In the genomic region with DNA sequence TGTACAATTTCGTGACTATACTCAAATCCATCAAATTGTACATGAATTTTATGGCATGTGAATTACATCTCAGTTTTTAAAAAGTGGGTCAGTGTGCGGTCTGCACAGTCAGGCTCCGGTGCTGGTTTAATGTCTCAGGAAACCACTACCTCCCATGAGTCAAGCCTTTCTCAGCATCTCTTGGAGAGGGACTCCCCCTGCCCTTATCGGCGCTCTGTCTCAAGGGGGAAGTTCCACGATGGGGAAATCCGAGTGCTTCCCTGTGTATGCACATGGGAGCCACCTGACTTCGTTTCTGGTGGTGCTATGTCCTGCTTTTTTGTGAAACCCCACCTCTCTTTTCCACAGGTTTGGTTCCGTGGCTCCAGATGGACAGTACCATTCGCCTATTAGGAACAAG, we compare ENCODE assay signal across 1 cellular context.
A peak's percentile ranks its signal among the peaks of the same experiment; 100 is the strongest.
TF ChIP-seq lines count a peak whose summit lies in the region.

No MANE protein-coding gene starts in this region.

TF ChIP-seq in GM12878, 131 proteins besides CTCF, POLR2A, EP300 and RAD21 (continued from another document and continues in another):
- TF ChIP-seq SREBF2 (IDR thresholded peaks at IDR 0.05; ENCODE audit: low read length) (no peak), KLF5 (IDR thresholded peaks at IDR 0.05; ENCODE audit: partially characterized antibody) (no peak), BACH1 (IDR thresholded peaks at IDR 0.05; ENCODE audit: borderline replicate concordance) (peak; percentile 42; the same call in 1 of the 2 replicates), MTA3 (IDR thresholded peaks at IDR 0.05; ENCODE audit: borderline replicate concordance, low read length) (no peak), YBX1 (IDR thresholded peaks at IDR 0.05) (no peak), SUZ12 (IDR thresholded peaks at IDR 0.05; ENCODE audit: unreplicated experiment) (no peak), NFIC (IDR thresholded peaks at IDR 0.05; ENCODE audit: low read depth, low read length) (peak; percentile 48; the same call in 1 of the 2 replicates), FOS (IDR thresholded peaks at IDR 0.05; ENCODE audit: borderline replicate concordance, extremely low read depth, insufficient read length) (no peak), SUPT20H (IDR thresholded peaks at IDR 0.05; ENCODE audit: borderline replicate concordance, control insufficient read depth, low read depth, low read length) (no peak), BMI1 (IDR thresholded peaks at IDR 0.05; ENCODE audit: borderline replicate concordance) (no peak), ZNF207 (IDR thresholded peaks at IDR 0.05; ENCODE audit: borderline replicate concordance) (no peak), BHLHE40 (IDR thresholded peaks at IDR 0.05; ENCODE audit: borderline replicate concordance in 1 of 2, low read depth in 2 of 2, low read length in 1 of 2) (peak; percentile 38 to 51; a peak in 3 of 4 replicates), CREB1 (IDR thresholded peaks at IDR 0.05; ENCODE audit: low read depth) (no peak), RUNX3 (IDR thresholded peaks at IDR 0.05; ENCODE audit: low read length) (peak; percentile 92), HDAC6 (IDR thresholded peaks at IDR 0.05; ENCODE audit: unreplicated experiment) (no peak), POLR2AphosphoS2 (IDR thresholded peaks at IDR 0.05; ENCODE audit: low read depth, low read length) (no peak), IKZF1 (conservative IDR thresholded peaks at IDR 0.05) (peak; percentile 70), MYC (IDR thresholded peaks at IDR 0.05; ENCODE audit: insufficient read depth, insufficient read length, insufficient replicate concordance, low read length, severe bottlenecking) (no peak), MTA2 (IDR thresholded peaks at IDR 0.05; ENCODE audit: low read depth) (peak; percentile 68; the same call in 1 of the 2 replicates), CHD1 (IDR thresholded peaks at IDR 0.05; ENCODE audit: low read depth, low read length) (no peak), CBX5 (IDR thresholded peaks at IDR 0.05; ENCODE audit: low read depth) (no peak), TCF12 (IDR thresholded peaks at IDR 0.05; ENCODE audit: low read depth, low read length) (peak; percentile 72; the same call in 1 of the 2 replicates), ZNF384 (IDR thresholded peaks at IDR 0.05; ENCODE audit: borderline replicate concordance, low read depth, low read length) (no peak), ASH2L (IDR thresholded peaks at IDR 0.05; ENCODE audit: borderline replicate concordance, low read depth) (no peak), ATF7 (IDR thresholded peaks at IDR 0.05; ENCODE audit: low read depth) (no peak; the same call in 1 of the 2 replicates), IKZF2 (IDR thresholded peaks at IDR 0.05) (peak; percentile 65 to 66), ZBED1 (IDR thresholded peaks at IDR 0.05; ENCODE audit: borderline replicate concordance) (peak; percentile 60; the same call in 1 of the 2 replicates), NR2C2 (IDR thresholded peaks at IDR 0.05; ENCODE audit: borderline replicate concordance, control insufficient read depth, insufficient read length, low read depth) (no peak), SMAD5 (IDR thresholded peaks at IDR 0.05; ENCODE audit: low read depth) (no peak), ZNF622 (IDR thresholded peaks at IDR 0.05) (no peak), CREM (IDR thresholded peaks at IDR 0.05; ENCODE audit: low read depth) (peak; percentile 46; the same call in 1 of the 2 replicates), HCFC1 (IDR thresholded peaks at IDR 0.05; ENCODE audit: low read length) (no peak), CEBPB (IDR thresholded peaks at IDR 0.05; ENCODE audit: borderline replicate concordance in 1 of 2, low read depth in 2 of 2, low read length in 2 of 2) (no peak), RCOR1 (conservative IDR thresholded peaks at IDR 0.05; ENCODE audit: low read depth, low read length) (no peak), PAX5 (IDR thresholded peaks at IDR 0.05; ENCODE audit: borderline replicate concordance, low read depth, low read length) (peak; percentile 78), FOXM1 (IDR thresholded peaks at IDR 0.05; ENCODE audit: low read depth, low read length) (peak; percentile 78; the same call in 1 of the 2 replicates), HDGF (IDR thresholded peaks at IDR 0.05) (no peak), MEF2B (IDR thresholded peaks at IDR 0.05; ENCODE audit: partially characterized antibody, poor library complexity, severe bottlenecking) (peak; percentile 91), FOXK2 (IDR thresholded peaks at IDR 0.05) (no peak), RELA (IDR thresholded peaks at IDR 0.05; ENCODE audit: borderline replicate concordance, partially characterized antibody) (peak; percentile 62), ETV6 (conservative IDR thresholded peaks at IDR 0.05 in 1 of 2, IDR thresholded peaks at IDR 0.05 in 1 of 2; ENCODE audit: borderline replicate concordance in 1 of 2, low read depth in 1 of 2) (0 out of 4 replicates have a peak, but pooled peaks of 1 of the 2 experiments have one; percentile 26), WRNIP1 (IDR thresholded peaks at IDR 0.05; ENCODE audit: borderline replicate concordance, low read depth, low read length) (no peak), POLR2AphosphoS5 (IDR thresholded peaks at IDR 0.05; ENCODE audit: low read length) (no peak), STAT3 (IDR thresholded peaks at IDR 0.05; ENCODE audit: low read depth, low read length) (no peak)
- TF ChIP-seq, protein P1, sequence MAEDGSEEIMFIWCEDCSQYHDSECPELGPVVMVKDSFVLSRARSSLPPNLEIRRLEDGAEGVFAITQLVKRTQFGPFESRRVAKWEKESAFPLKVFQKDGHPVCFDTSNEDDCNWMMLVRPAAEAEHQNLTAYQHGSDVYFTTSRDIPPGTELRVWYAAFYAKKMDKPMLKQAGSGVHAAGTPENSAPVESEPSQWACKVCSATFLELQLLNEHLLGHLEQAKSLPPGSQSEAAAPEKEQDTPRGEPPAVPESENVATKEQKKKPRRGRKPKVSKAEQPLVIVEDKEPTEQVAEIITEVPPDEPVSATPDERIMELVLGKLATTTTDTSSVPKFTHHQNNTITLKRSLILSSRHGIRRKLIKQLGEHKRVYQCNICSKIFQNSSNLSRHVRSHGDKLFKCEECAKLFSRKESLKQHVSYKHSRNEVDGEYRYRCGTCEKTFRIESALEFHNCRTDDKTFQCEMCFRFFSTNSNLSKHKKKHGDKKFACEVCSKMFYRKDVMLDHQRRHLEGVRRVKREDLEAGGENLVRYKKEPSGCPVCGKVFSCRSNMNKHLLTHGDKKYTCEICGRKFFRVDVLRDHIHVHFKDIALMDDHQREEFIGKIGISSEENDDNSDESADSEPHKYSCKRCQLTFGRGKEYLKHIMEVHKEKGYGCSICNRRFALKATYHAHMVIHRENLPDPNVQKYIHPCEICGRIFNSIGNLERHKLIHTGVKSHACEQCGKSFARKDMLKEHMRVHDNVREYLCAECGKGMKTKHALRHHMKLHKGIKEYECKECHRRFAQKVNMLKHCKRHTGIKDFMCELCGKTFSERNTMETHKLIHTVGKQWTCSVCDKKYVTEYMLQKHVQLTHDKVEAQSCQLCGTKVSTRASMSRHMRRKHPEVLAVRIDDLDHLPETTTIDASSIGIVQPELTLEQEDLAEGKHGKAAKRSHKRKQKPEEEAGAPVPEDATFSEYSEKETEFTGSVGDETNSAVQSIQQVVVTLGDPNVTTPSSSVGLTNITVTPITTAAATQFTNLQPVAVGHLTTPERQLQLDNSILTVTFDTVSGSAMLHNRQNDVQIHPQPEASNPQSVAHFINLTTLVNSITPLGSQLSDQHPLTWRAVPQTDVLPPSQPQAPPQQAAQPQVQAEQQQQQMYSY (CRISPR knock-in tag; IDR thresholded peaks at IDR 0.05): no peak
- TF ChIP-seq, protein P2, sequence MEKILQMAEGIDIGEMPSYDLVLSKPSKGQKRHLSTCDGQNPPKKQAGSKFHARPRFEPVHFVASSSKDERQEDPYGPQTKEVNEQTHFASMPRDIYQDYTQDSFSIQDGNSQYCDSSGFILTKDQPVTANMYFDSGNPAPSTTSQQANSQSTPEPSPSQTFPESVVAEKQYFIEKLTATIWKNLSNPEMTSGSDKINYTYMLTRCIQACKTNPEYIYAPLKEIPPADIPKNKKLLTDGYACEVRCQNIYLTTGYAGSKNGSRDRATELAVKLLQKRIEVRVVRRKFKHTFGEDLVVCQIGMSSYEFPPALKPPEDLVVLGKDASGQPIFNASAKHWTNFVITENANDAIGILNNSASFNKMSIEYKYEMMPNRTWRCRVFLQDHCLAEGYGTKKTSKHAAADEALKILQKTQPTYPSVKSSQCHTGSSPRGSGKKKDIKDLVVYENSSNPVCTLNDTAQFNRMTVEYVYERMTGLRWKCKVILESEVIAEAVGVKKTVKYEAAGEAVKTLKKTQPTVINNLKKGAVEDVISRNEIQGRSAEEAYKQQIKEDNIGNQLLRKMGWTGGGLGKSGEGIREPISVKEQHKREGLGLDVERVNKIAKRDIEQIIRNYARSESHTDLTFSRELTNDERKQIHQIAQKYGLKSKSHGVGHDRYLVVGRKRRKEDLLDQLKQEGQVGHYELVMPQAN (conservative IDR thresholded peaks at IDR 0.05): no peak
- TF ChIP-seq, protein P3, sequence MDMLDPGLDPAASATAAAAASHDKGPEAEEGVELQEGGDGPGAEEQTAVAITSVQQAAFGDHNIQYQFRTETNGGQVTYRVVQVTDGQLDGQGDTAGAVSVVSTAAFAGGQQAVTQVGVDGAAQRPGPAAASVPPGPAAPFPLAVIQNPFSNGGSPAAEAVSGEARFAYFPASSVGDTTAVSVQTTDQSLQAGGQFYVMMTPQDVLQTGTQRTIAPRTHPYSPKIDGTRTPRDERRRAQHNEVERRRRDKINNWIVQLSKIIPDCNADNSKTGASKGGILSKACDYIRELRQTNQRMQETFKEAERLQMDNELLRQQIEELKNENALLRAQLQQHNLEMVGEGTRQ (IDR thresholded peaks at IDR 0.05; ENCODE audit: borderline replicate concordance, low read depth, low read length): no peak
- TF ChIP-seq, protein P4, sequence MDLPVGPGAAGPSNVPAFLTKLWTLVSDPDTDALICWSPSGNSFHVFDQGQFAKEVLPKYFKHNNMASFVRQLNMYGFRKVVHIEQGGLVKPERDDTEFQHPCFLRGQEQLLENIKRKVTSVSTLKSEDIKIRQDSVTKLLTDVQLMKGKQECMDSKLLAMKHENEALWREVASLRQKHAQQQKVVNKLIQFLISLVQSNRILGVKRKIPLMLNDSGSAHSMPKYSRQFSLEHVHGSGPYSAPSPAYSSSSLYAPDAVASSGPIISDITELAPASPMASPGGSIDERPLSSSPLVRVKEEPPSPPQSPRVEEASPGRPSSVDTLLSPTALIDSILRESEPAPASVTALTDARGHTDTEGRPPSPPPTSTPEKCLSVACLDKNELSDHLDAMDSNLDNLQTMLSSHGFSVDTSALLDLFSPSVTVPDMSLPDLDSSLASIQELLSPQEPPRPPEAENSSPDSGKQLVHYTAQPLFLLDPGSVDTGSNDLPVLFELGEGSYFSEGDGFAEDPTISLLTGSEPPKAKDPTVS (IDR thresholded peaks at IDR 0.05; ENCODE audit: low read depth, low read length): no peak
- TF ChIP-seq, protein P5, sequence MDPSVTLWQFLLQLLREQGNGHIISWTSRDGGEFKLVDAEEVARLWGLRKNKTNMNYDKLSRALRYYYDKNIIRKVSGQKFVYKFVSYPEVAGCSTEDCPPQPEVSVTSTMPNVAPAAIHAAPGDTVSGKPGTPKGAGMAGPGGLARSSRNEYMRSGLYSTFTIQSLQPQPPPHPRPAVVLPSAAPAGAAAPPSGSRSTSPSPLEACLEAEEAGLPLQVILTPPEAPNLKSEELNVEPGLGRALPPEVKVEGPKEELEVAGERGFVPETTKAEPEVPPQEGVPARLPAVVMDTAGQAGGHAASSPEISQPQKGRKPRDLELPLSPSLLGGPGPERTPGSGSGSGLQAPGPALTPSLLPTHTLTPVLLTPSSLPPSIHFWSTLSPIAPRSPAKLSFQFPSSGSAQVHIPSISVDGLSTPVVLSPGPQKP (IDR thresholded peaks at IDR 0.05; ENCODE audit: low read depth, low read length): no peak
- TF ChIP-seq, protein P6, sequence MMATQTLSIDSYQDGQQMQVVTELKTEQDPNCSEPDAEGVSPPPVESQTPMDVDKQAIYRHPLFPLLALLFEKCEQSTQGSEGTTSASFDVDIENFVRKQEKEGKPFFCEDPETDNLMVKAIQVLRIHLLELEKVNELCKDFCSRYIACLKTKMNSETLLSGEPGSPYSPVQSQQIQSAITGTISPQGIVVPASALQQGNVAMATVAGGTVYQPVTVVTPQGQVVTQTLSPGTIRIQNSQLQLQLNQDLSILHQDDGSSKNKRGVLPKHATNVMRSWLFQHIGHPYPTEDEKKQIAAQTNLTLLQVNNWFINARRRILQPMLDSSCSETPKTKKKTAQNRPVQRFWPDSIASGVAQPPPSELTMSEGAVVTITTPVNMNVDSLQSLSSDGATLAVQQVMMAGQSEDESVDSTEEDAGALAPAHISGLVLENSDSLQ (IDR thresholded peaks at IDR 0.05): no peak
- TF ChIP-seq, protein P7, sequence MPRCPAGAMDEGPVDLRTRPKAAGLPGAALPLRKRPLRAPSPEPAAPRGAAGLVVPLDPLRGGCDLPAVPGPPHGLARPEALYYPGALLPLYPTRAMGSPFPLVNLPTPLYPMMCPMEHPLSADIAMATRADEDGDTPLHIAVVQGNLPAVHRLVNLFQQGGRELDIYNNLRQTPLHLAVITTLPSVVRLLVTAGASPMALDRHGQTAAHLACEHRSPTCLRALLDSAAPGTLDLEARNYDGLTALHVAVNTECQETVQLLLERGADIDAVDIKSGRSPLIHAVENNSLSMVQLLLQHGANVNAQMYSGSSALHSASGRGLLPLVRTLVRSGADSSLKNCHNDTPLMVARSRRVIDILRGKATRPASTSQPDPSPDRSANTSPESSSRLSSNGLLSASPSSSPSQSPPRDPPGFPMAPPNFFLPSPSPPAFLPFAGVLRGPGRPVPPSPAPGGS (IDR thresholded peaks at IDR 0.05; ENCODE audit: borderline replicate concordance, insufficient read depth, low read depth, low read length, poor library complexity, severe bottlenecking): peak; percentile 90
- TF ChIP-seq, protein P8, sequence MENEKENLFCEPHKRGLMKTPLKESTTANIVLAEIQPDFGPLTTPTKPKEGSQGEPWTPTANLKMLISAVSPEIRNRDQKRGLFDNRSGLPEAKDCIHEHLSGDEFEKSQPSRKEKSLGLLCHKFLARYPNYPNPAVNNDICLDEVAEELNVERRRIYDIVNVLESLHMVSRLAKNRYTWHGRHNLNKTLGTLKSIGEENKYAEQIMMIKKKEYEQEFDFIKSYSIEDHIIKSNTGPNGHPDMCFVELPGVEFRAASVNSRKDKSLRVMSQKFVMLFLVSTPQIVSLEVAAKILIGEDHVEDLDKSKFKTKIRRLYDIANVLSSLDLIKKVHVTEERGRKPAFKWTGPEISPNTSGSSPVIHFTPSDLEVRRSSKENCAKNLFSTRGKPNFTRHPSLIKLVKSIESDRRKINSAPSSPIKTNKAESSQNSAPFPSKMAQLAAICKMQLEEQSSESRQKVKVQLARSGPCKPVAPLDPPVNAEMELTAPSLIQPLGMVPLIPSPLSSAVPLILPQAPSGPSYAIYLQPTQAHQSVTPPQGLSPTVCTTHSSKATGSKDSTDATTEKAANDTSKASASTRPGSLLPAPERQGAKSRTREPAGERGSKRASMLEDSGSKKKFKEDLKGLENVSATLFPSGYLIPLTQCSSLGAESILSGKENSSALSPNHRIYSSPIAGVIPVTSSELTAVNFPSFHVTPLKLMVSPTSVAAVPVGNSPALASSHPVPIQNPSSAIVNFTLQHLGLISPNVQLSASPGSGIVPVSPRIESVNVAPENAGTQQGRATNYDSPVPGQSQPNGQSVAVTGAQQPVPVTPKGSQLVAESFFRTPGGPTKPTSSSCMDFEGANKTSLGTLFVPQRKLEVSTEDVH (IDR thresholded peaks at IDR 0.05; ENCODE audit: low read depth, partially characterized antibody): no peak
